Comparison of ENCODE assay signal across 20 cellular contexts in the genomic region with DNA sequence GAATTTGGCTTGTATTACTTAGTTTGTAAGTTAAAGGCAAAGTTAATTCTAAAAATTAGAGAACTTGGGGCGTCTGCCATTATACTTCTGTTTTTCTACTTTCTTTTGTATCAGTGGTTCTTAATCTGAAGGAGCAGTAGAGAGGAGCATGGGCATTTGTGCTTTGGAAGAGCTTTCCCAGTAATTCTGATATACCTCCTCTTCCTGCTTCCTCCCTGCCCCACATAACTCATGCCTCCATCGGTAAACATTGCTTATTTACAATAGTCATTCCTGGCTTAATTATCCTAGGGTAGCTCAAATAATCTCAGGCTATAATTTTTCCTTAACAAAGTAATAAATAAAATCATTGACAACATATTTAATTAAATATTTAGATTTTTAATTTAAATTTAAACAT. TPM values are rescaled to one million over a fixed set of nuclear protein-coding genes. Genes with fewer than 3 reads are reported as not detected.
DNase-seq lines count a peak whose midpoint lies in the region; ATAC-seq and TF ChIP-seq lines count a peak whose summit lies in the region.
"Had no signal": no experiment of that assay in that cellular context is flagged by ENCODE, and none has a peak within 500 bp of the region (broad histone marks: within the 10 kb centered on the region; RNA-seq: fewer than 3 reads in every experiment).

No MANE protein-coding gene starts in this region.

- no peaks in the 10 kb centered on the region for H3K9me3 ChIP-seq in left lung

- H3K36me3 ChIP-seq in left lung, result no peaks in the 10 kb centered on the region

- intact Hi-C loops in left lung (cut with DNase I), result no loop called here

- no peak overlapping the region for H3K27ac ChIP-seq in left lung

- no peak for ATAC-seq in left lung
- ATAC-seq: CD8-positive, alpha-beta T cell had no signal

- no peak for TF ChIP-seq CTCF in left lung (IDR thresholded peaks at IDR 0.05)

- DNase-seq in DMS153 (lab: John Stamatoyannopoulos, UW) (peak; percentile 49), HuH-7 (ENCODE audit: low spot score) (peak; percentile 23), NCI-H774 (lab: John Stamatoyannopoulos, UW) (peak; percentile 18), left kidney (ENCODE audit: low read depth, low spot score) (peak; percentile 7), left lung (no peak), AML-193 (lab: John Stamatoyannopoulos, UW) (no peak), AG20443 (ENCODE audit: low spot score) (no peak)
- DNase-seq: CD8-positive, alpha-beta T cell; GF-D8; H7; Kasumi-1; MM.1S; NCI-H1092 treated with DMSO at 0.1 percent for 48 hours; NCI-H1694 treated with DMSO at 0.1 percent for 48 hours; NCI-H2171 treated with DMSO at 0.1 percent for 48 hours; SW 1271 had no signal

- H3K27me3 ChIP-seq in left lung, result no peaks in the 10 kb centered on the region

- no peak overlapping the region for H3K4me3 ChIP-seq in left lung

- no peaks in the 10 kb centered on the region for H3K4me1 ChIP-seq in left lung

RNA-seq across cellular contexts. Expression of a gene that starts 37.1 kb away (rescaled TPM):
- 100 to 1,000 TPM; 241 to 296 TPM for total RNA-seq in left lung
- total RNA-seq: CD8-positive, alpha-beta T cell; Daoy; NCI-H460; SK-MEL-5; T-helper 2 cell treated with Interferon-gamma antibody and Interleukin-4, amounts not matched to agents 100 ng/mL and 5 ng/mL, for 36 hours had no signal

RNA-seq across cellular contexts. Expression of a gene that starts 42.1 kb away (rescaled TPM):
- not detected for total RNA-seq in left lung
- total RNA-seq: CD8-positive, alpha-beta T cell; Daoy; H7; NCI-H460; SK-MEL-5; T-helper 2 cell treated with Interferon-gamma antibody and Interleukin-4, amounts not matched to agents 100 ng/mL and 5 ng/mL, for 36 hours had no signal

Comparison
In these comparisons a context has a peak if more than half of its experiments do, and no peak if none do; other contexts are left out.
1. DNase-seq: peak in DMS153 (single experiment), HuH-7 (single experiment), NCI-H774 (single experiment) and left kidney (single experiment); none in left lung (0 of 2), AML-193 (0 of 2) and AG20443 (single experiment).